ENCODE assay signal across 27 cellular contexts in genomic region chr4:167183036-167183435, GRCh38. TPM values are rescaled to one million over a fixed set of nuclear protein-coding genes. Genes with fewer than 3 reads are reported as not detected.
"Had no signal": no experiment of that assay in that cellular context is flagged by ENCODE, and none has a peak within 500 bp of the region (broad histone marks: within the 10 kb centered on the region; RNA-seq: fewer than 3 reads in every experiment).

No MANE protein-coding gene starts in this region.

- H3K36me3 ChIP-seq: ascending aorta, cardiac muscle cell, suprapubic skin, tibial nerve had no signal

- H3K9me3 ChIP-seq: ascending aorta, tibial nerve had no signal

- H3K4me3 ChIP-seq: ascending aorta, cardiac muscle cell, skin epidermis, suprapubic skin, tibial nerve had no signal

- ATAC-seq: activated T-cell treated with anti-CD3 and anti-CD28 coated beads, Interleukin-2, amount 50 U/mL, for 72 hours; esophagus mucosa; left cardiac atrium; left ventricle myocardium superior; sciatic nerve; stimulated activated effector memory CD8-positive, alpha-beta T cell treated with anti-CD3 and anti-CD28 coated beads, Interleukin-12 subunit alpha, Interleukin-12 subunit beta, amount 100 ng/mL, for 72 hours had no signal

- H3K27me3 ChIP-seq: ascending aorta, cardiac muscle cell, suprapubic skin, tibial nerve had no signal

- DNase-seq: activated CD4-positive, alpha-beta T cell treated with anti-CD3 and anti-CD28 coated beads for 4 hours; activated CD4-positive, alpha-beta T cell treated with anti-CD3 and anti-CD28 coated beads, Interleukin-2, amount 50 U/mL, for 4 hours; activated naive CD4-positive, alpha-beta T cell treated with Interleukin-2 at 50 U/mL for 16 hours; activated T-cell treated with anti-CD3 and anti-CD28 coated beads for 4 hours; activated T-cell treated with anti-CD3 and anti-CD28 coated beads, Interleukin-2, amount 50 U/mL, for 72 hours; cortex of kidney; endodermal cell; foreskin fibroblast; islet precursor cell; left cardiac atrium; left ventricle myocardium superior; naive B cell; stimulated activated CD4-positive, alpha-beta T cell treated with anti-CD3 and anti-CD28 coated beads, Interleukin-4, amount 100 ng/mL, for 24 hours; SW 1271; T-helper 9 cell had no signal

- H3K27ac ChIP-seq: ascending aorta, cardiac muscle cell, parathyroid adenoma, skin epidermis, suprapubic skin, tibial nerve, VCaP had no signal

- H3K4me1 ChIP-seq: ascending aorta, suprapubic skin, tibial nerve had no signal

RNA-seq across cellular contexts. Expression of gene SPOCK3, which starts 51.3 kb away (rescaled TPM):
- total RNA-seq: activated T-cell treated with anti-CD3 and anti-CD28 coated beads, Interleukin-2, amount 50 U/mL, for 72 hours; ascending aorta; esophagus mucosa; left cardiac atrium; lung microvascular endothelial cell; renal cortical epithelial cell; sciatic nerve; suprapubic skin had no signal
